In the genomic region with DNA sequence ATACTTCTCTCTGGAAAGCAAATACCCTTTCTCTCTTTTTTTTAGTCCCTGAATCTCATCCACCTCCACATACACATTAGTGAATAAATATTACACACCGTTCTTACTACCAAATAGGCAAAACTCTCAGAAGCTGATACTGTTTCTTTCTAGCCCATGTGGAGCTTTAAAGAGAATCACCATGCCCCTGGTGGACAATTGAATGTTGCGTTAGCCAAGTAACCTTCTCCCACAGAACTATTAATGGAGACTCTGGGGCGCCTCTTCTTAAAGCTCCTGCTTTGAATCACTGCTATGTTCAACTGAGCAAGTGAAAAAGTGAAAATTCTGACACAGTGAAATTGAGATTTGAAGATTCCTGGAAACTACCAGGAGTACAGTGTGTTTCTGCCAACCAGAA, we compare ENCODE assay signal across 1 cellular context.
TF ChIP-seq lines count a peak whose summit lies in the region.

No MANE protein-coding gene starts in this region.

TF ChIP-seq in GM23338, 12 proteins besides CTCF, POLR2A, EP300 and RAD21 (continued from another document):
- no peak for TF ChIP-seq REST (IDR thresholded peaks at IDR 0.05; ENCODE audit: unreplicated experiment)
- no peak for TF ChIP-seq CREB1 (CRISPR knock-in tag; IDR thresholded peaks at IDR 0.05; ENCODE audit: low read depth)
- TF ChIP-seq, protein P1, sequence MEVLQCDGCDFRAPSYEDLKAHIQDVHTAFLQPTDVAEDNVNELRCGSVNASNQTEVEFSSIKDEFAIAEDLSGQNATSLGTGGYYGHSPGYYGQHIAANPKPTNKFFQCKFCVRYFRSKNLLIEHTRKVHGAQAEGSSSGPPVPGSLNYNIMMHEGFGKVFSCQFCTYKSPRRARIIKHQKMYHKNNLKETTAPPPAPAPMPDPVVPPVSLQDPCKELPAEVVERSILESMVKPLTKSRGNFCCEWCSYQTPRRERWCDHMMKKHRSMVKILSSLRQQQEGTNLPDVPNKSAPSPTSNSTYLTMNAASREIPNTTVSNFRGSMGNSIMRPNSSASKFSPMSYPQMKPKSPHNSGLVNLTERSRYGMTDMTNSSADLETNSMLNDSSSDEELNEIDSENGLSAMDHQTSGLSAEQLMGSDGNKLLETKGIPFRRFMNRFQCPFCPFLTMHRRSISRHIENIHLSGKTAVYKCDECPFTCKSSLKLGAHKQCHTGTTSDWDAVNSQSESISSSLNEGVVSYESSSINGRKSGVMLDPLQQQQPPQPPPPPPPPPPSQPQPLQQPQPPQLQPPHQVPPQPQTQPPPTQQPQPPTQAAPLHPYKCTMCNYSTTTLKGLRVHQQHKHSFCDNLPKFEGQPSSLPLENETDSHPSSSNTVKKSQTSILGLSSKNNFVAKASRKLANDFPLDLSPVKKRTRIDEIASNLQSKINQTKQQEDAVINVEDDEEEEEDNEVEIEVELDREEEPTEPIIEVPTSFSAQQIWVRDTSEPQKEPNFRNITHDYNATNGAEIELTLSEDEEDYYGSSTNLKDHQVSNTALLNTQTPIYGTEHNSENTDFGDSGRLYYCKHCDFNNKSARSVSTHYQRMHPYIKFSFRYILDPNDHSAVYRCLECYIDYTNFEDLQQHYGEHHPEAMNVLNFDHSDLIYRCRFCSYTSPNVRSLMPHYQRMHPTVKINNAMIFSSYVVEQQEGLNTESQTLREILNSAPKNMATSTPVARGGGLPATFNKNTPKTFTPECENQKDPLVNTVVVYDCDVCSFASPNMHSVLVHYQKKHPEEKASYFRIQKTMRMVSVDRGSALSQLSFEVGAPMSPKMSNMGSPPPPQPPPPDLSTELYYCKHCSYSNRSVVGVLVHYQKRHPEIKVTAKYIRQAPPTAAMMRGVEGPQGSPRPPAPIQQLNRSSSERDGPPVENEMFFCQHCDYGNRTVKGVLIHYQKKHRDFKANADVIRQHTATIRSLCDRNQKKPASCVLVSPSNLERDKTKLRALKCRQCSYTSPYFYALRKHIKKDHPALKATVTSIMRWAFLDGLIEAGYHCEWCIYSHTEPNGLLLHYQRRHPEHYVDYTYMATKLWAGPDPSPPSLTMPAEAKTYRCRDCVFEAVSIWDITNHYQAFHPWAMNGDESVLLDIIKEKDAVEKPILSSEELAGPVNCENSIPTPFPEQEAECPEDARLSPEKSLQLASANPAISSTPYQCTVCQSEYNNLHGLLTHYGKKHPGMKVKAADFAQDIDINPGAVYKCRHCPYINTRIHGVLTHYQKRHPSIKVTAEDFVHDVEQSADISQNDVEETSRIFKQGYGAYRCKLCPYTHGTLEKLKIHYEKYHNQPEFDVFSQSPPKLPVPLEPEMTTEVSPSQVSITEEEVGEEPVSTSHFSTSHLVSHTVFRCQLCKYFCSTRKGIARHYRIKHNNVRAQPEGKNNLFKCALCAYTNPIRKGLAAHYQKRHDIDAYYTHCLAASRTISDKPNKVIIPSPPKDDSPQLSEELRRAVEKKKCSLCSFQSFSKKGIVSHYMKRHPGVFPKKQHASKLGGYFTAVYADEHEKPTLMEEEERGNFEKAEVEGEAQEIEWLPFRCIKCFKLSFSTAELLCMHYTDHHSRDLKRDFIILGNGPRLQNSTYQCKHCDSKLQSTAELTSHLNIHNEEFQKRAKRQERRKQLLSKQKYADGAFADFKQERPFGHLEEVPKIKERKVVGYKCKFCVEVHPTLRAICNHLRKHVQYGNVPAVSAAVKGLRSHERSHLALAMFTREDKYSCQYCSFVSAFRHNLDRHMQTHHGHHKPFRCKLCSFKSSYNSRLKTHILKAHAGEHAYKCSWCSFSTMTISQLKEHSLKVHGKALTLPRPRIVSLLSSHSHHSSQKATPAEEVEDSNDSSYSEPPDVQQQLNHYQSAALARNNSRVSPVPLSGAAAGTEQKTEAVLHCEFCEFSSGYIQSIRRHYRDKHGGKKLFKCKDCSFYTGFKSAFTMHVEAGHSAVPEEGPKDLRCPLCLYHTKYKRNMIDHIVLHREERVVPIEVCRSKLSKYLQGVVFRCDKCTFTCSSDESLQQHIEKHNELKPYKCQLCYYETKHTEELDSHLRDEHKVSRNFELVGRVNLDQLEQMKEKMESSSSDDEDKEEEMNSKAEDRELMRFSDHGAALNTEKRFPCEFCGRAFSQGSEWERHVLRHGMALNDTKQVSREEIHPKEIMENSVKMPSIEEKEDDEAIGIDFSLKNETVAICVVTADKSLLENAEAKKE (CRISPR knock-in tag; IDR thresholded peaks at IDR 0.05), result no peak
- TF ChIP-seq ZNF331 (CRISPR knock-in tag; IDR thresholded peaks at IDR 0.05; ENCODE audit: low read depth), result no peak
